10 cellular contexts compared by ENCODE assay signal in genomic region chr1:16535898-16536297, GRCh38. TPM values are rescaled to one million over a fixed set of nuclear protein-coding genes. Genes with fewer than 3 reads are reported as not detected.
DNase-seq lines count a peak whose midpoint lies in the region; ATAC-seq and TF ChIP-seq lines count a peak whose summit lies in the region.
"Not testable (repeated sequence)": the region's sequence is repeated elsewhere in the genome, so short reads cannot be mapped to it uniquely, and the experiment has no call there.
"Had no signal": no experiment of that assay in that cellular context is flagged by ENCODE, and none has a peak within 500 bp of the region (broad histone marks: within the 10 kb centered on the region; RNA-seq: fewer than 3 reads in every experiment).

No MANE protein-coding gene starts in this region.

- H3K27me3 ChIP-seq in HUES64 (ENCODE audit: insufficient read depth, low read length) (peaks cover 23% of the 10 kb centered on the region), gastroesophageal sphincter (peaks cover 49% of the 10 kb centered on the region)
- H3K27me3 ChIP-seq in iPS DF 6.9 (ENCODE audit: control insufficient read depth, insufficient read depth, low read length); lower lobe of right lung (ENCODE audit: low read depth): not testable (repeated sequence)

- DNase-seq in central memory CD8-positive, alpha-beta T cell (ENCODE audit: low spot score in 2 of 2); iPS DF 6.9 (ENCODE audit: low read depth, low spot score); lower lobe of right lung; omental fat pad (ENCODE audit: low spot score): not testable (repeated sequence)

- H3K4me3 Mint-ChIP-seq in central memory CD8-positive, alpha-beta T cell = peak overlapping the region; percentile 11

- 15% methylated on average over 17 of the region's 22 CpGs for WGBS in HUES64
- WGBS in gastroesophageal sphincter (ENCODE audit: low coverage in 1 of 2), 2 donors = 50 to 70% methylated on average over 1 to 13 of the region's 22 CpGs
- no CpG with 5 or more reads among the region's 22 CpGs for WGBS in iPS DF 6.9 (ENCODE audit: insufficient coverage, insufficient read length)

- peaks cover 48% of the 10 kb centered on the region for H3K27me3 Mint-ChIP-seq in central memory CD8-positive, alpha-beta T cell

- not testable (repeated sequence) for ATAC-seq in central memory CD8-positive, alpha-beta T cell (replicated peaks; ENCODE audit: extremely low read depth, poor library complexity, severe bottlenecking)
- ATAC-seq in gastroesophageal sphincter = peak; percentile 44
- ATAC-seq in lower lobe of right lung = peak; percentile 26 to 53
- peak; percentile 64 for ATAC-seq in omental fat pad (ENCODE audit: low FRiP score)

- intact Hi-C loops in lower lobe of right lung (cut with DNase I) = not testable (repeated sequence)

- H3K4me1 Mint-ChIP-seq in central memory CD8-positive, alpha-beta T cell = peaks cover 11% of the 10 kb centered on the region

- H3K9me3 ChIP-seq in ES-I3 (ENCODE audit: control insufficient read depth, insufficient read depth, low read length); HUES64 (ENCODE audit: insufficient read depth, low read depth, low read length); gastroesophageal sphincter; iPS DF 6.9 (ENCODE audit: control insufficient read depth, insufficient read depth, low read length); lower lobe of right lung: not testable (repeated sequence)

- not testable (repeated sequence) for H3K27ac ChIP-seq in HUES64 (ENCODE audit: low read depth, low read length); gastroesophageal sphincter; iPS DF 6.9 (ENCODE audit: low read length); lower lobe of right lung

- H3K27ac Mint-ChIP-seq in central memory CD8-positive, alpha-beta T cell (ENCODE audit: low read depth) = not testable (repeated sequence)

- not testable (repeated sequence) for H3K36me3 ChIP-seq in ES-I3 (ENCODE audit: insufficient read depth, low read length); HUES64 (ENCODE audit: insufficient read depth, low read length); gastroesophageal sphincter; iPS DF 6.9 (ENCODE audit: control insufficient read depth, insufficient read depth, low read length); lower lobe of right lung

- H3K4me3 ChIP-seq in HUES64 (ENCODE audit: low read length) (peak overlapping the region; percentile 64), iPS DF 6.9 (ENCODE audit: low read length) (peak overlapping the region; percentile 24; the same call in 1 of the 2 replicates)
- H3K4me3 ChIP-seq in gastroesophageal sphincter, lower lobe of right lung: not testable (repeated sequence)

- peak overlapping the region; percentile 57; the same call in 1 of the 2 replicates for H3K9ac ChIP-seq in ES-I3 (ENCODE audit: low read depth, low read length)
- not testable (repeated sequence) for H3K9ac ChIP-seq in HUES64 (ENCODE audit: low read depth, low read length)

- H3K36me3 Mint-ChIP-seq in central memory CD8-positive, alpha-beta T cell (ENCODE audit: insufficient read depth) = not testable (repeated sequence)

- TF ChIP-seq EP300 in gastroesophageal sphincter (IDR thresholded peaks at IDR 0.05) = not testable (repeated sequence)

- not testable (repeated sequence) for TF ChIP-seq CTCF in gastroesophageal sphincter (IDR thresholded peaks at IDR 0.05); lower lobe of right lung (IDR thresholded peaks at IDR 0.05); omental fat pad (IDR thresholded peaks at IDR 0.05)

- not testable (repeated sequence) for TF ChIP-seq POLR2A in gastroesophageal sphincter (IDR thresholded peaks at IDR 0.05)

- not testable (repeated sequence) for H3K4me1 ChIP-seq in ES-I3 (ENCODE audit: insufficient read depth, low read length); HUES64 (ENCODE audit: insufficient read depth, low read length); gastroesophageal sphincter; iPS DF 6.9 (ENCODE audit: control insufficient read depth, insufficient read depth, low read length); lower lobe of right lung

- H3K9me3 Mint-ChIP-seq in central memory CD8-positive, alpha-beta T cell = not testable (repeated sequence)

RNA-seq across cellular contexts. Expression of gene RNU1-1, which starts 21.8 kb away (rescaled TPM):
- polyA plus RNA-seq in HUES64 (2013, experiment 1 of 2) = 27,992 TPM
- 20,955 TPM for polyA plus RNA-seq in HUES64 (2013, experiment 2 of 2)
- total RNA-seq in gastroesophageal sphincter (under 1 TPM in 3 of 4 donors, not detected in 1; under 0.01 TPM), lower lobe of right lung (6,803 TPM), omental fat pad (under 1 TPM; under 0.01 TPM)
- total RNA-seq: H4, M059J had no signal
- polyA plus RNA-seq: BJ had no signal

Comparison
In these comparisons a context has a peak if more than half of its experiments do, and no peak if none do; other contexts are left out.
1. RNA of gene RNU1-1, which starts 21.8 kb away (total RNA-seq): 6,803 TPM in lower lobe of right lung (single experiment); under 0.01 TPM in gastroesophageal sphincter and under 0.01 TPM in omental fat pad; every median in the first group is over 1,000 times any median in the second.